ENCODE assay signal across 21 cellular contexts in genomic region chr10:59003203-59003602, GRCh38.
"Had no signal": no experiment of that assay in that cellular context is flagged by ENCODE, and none has a peak within 500 bp of the region (broad histone marks: within the 10 kb centered on the region; RNA-seq: fewer than 3 reads in every experiment).

No MANE protein-coding gene starts in this region.

- H3K4me3 Mint-ChIP-seq: naive thymus-derived CD8-positive, alpha-beta T cell; neural progenitor cell; stimulated activated naive B cell treated with anti-CD40 and anti-IgM and Interleukin-4, amounts not matched to agents 10 μg/mL and 1 μg/mL and 100 μg/mL, for 72 hours; stimulated activated naive CD8-positive, alpha-beta T cell treated with anti-CD3 and anti-CD28 coated beads, Interleukin-15, amount 100 ng/mL, for 72 hours had no signal

- H3K9me3 ChIP-seq: colonic mucosa, heart left ventricle, mucosa of descending colon, pancreas, right lobe of liver, tibial nerve, upper lobe of right lung had no signal

- H3K9me3 Mint-ChIP-seq: naive thymus-derived CD8-positive, alpha-beta T cell; neural progenitor cell; stimulated activated naive CD8-positive, alpha-beta T cell treated with anti-CD3 and anti-CD28 coated beads, Interleukin-15, amount 100 ng/mL, for 72 hours had no signal

- H3K27ac ChIP-seq: cardiac muscle cell, colonic mucosa, heart left ventricle, neural progenitor cell, tibial nerve, upper lobe of right lung had no signal

- H3K4me1 ChIP-seq: colonic mucosa, upper lobe of right lung had no signal

- DNase-seq: cerebellar nuclear complex; colonic mucosa; effector CD8-positive, alpha-beta T cell; heart left ventricle; hippocampal formation; kidney glomerular epithelial cell; mammary epithelial cell; mucosa of descending colon; naive thymus-derived CD8-positive, alpha-beta T cell; nucleus accumbens; pancreas; right lobe of liver; stimulated activated CD4-positive, alpha-beta T cell treated with anti-CD3 and anti-CD28 coated beads, Interleukin-4, amount 100 ng/mL, for 1 hour; stimulated activated naive B cell treated with anti-CD40 and anti-IgM and Interleukin-4, amounts not matched to agents 10 μg/mL and 1 μg/mL and 100 μg/mL, for 72 hours; stimulated activated naive CD8-positive, alpha-beta T cell treated with anti-CD3 and anti-CD28 coated beads, Interleukin-15, amount 100 ng/mL, for 72 hours; upper lobe of right lung had no signal

- H3K4me1 Mint-ChIP-seq: naive thymus-derived CD8-positive, alpha-beta T cell; stimulated activated naive B cell treated with anti-CD40 and anti-IgM and Interleukin-4, amounts not matched to agents 10 μg/mL and 1 μg/mL and 100 μg/mL, for 72 hours; stimulated activated naive CD8-positive, alpha-beta T cell treated with anti-CD3 and anti-CD28 coated beads, Interleukin-15, amount 100 ng/mL, for 72 hours had no signal

- H3K27me3 ChIP-seq: cardiac muscle cell, colonic mucosa, heart left ventricle, neural progenitor cell, pancreas, right lobe of liver, tibial nerve, upper lobe of right lung had no signal

- H3K27ac Mint-ChIP-seq: naive thymus-derived CD8-positive, alpha-beta T cell; neural progenitor cell; progenitor cell of endocrine pancreas; stimulated activated naive B cell treated with anti-CD40 and anti-IgM and Interleukin-4, amounts not matched to agents 10 μg/mL and 1 μg/mL and 100 μg/mL, for 72 hours; stimulated activated naive CD8-positive, alpha-beta T cell treated with anti-CD3 and anti-CD28 coated beads, Interleukin-15, amount 100 ng/mL, for 72 hours had no signal

- ATAC-seq: heart left ventricle; left lobe of liver; mucosa of descending colon; naive thymus-derived CD8-positive, alpha-beta T cell; right lobe of liver; stimulated activated naive B cell treated with anti-CD40 and anti-IgM and Interleukin-4, amounts not matched to agents 10 μg/mL and 1 μg/mL and 100 μg/mL, for 72 hours; stimulated activated naive CD8-positive, alpha-beta T cell treated with anti-CD3 and anti-CD28 coated beads, Interleukin-15, amount 100 ng/mL, for 72 hours; upper lobe of right lung had no signal

- H3K27me3 Mint-ChIP-seq: naive thymus-derived CD8-positive, alpha-beta T cell; progenitor cell of endocrine pancreas; stimulated activated naive B cell treated with anti-CD40 and anti-IgM and Interleukin-4, amounts not matched to agents 10 μg/mL and 1 μg/mL and 100 μg/mL, for 72 hours; stimulated activated naive CD8-positive, alpha-beta T cell treated with anti-CD3 and anti-CD28 coated beads, Interleukin-15, amount 100 ng/mL, for 72 hours had no signal

- H3K36me3 Mint-ChIP-seq: naive thymus-derived CD8-positive, alpha-beta T cell; neural progenitor cell; stimulated activated naive B cell treated with anti-CD40 and anti-IgM and Interleukin-4, amounts not matched to agents 10 μg/mL and 1 μg/mL and 100 μg/mL, for 72 hours had no signal

- H3K4me3 ChIP-seq: cardiac muscle cell, colonic mucosa, heart left ventricle, mucosa of descending colon, neural progenitor cell, pancreas, right lobe of liver, tibial nerve, upper lobe of right lung had no signal

- H3K36me3 ChIP-seq: cardiac muscle cell, colonic mucosa, heart left ventricle, neural progenitor cell, pancreas, right lobe of liver, tibial nerve, upper lobe of right lung had no signal
